Comparison of ENCODE assay signal across 1 cellular context in the genomic region with DNA sequence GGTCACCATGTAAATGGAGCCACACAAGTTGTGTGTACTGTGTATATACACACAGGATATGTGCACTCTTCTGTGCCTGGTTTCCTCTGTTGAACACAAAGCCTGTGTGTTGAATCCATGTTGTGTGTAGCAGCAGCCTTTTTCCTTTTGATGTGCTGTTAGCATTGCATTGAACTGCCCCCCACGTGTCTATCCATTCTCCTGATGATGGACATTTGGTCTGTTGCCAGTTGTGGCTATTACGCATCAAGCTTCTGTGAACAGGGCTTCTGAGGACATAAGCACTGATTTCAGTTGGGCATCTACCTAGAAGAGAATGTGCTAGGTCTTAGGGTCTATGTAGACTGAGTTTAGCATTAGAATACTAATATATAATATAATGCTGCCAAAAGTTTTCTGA.
TF ChIP-seq lines count a peak whose summit lies in the region.

No MANE protein-coding gene starts in this region.

TF ChIP-seq in K562, 482 proteins besides CTCF, POLR2A, EP300 and RAD21 (continued from another document):
- TF ChIP-seq ZBTB43 (CRISPR knock-in tag; IDR thresholded peaks at IDR 0.05): no peak
- TF ChIP-seq ATF1 (CRISPR knock-in tag; IDR thresholded peaks at IDR 0.05): no peak
- TF ChIP-seq ATF1 (tag; IDR thresholded peaks at IDR 0.05): peak; percentile 24; the same call in 1 of the 2 replicates
- TF ChIP-seq ARID2 (IDR thresholded peaks at IDR 0.05): no peak
- TF ChIP-seq LEF1 (IDR thresholded peaks at IDR 0.05): peak; percentile 84
- TF ChIP-seq CXXC5 (CRISPR knock-in tag; IDR thresholded peaks at IDR 0.05): peak; percentile 44
- peak; percentile 31 for TF ChIP-seq FOSL1 (tag; conservative IDR thresholded peaks at IDR 0.05)
- TF ChIP-seq FUS (optimal IDR thresholded peaks at IDR 0.05; ENCODE audit: low read depth, low read length): no peak
- no peak for TF ChIP-seq THAP7 (CRISPR knock-in tag; IDR thresholded peaks at IDR 0.05)
- TF ChIP-seq, protein P1, sequence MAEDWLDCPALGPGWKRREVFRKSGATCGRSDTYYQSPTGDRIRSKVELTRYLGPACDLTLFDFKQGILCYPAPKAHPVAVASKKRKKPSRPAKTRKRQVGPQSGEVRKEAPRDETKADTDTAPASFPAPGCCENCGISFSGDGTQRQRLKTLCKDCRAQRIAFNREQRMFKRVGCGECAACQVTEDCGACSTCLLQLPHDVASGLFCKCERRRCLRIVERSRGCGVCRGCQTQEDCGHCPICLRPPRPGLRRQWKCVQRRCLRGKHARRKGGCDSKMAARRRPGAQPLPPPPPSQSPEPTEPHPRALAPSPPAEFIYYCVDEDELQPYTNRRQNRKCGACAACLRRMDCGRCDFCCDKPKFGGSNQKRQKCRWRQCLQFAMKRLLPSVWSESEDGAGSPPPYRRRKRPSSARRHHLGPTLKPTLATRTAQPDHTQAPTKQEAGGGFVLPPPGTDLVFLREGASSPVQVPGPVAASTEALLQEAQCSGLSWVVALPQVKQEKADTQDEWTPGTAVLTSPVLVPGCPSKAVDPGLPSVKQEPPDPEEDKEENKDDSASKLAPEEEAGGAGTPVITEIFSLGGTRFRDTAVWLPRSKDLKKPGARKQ (CRISPR knock-in tag; IDR thresholded peaks at IDR 0.05): 0 out of 2 replicates have a peak, but pooled peaks have one; percentile 70
- TF ChIP-seq ZNF79 (CRISPR knock-in tag; IDR thresholded peaks at IDR 0.05; ENCODE audit: low read depth): no peak
- no peak for TF ChIP-seq ZBTB8A (IDR thresholded peaks at IDR 0.05; ENCODE audit: partially characterized antibody)
- no peak for TF ChIP-seq HES1 (IDR thresholded peaks at IDR 0.05; ENCODE audit: low read depth)
- peak; percentile 61; the same call in 1 of the 2 replicates for TF ChIP-seq MGA (IDR thresholded peaks at IDR 0.05)
- peak; percentile 31; the same call in 1 of the 2 replicates for TF ChIP-seq ATF3 (IDR thresholded peaks at IDR 0.05)
- no peak for TF ChIP-seq ATF3 (CRISPR knock-in tag; conservative IDR thresholded peaks at IDR 0.05)
- TF ChIP-seq CBFA2T3 (IDR thresholded peaks at IDR 0.05): peak; percentile 30; the same call in 1 of the 2 replicates
- TF ChIP-seq FOS (IDR thresholded peaks at IDR 0.05; ENCODE audit: extremely low read depth, insufficient read length): no peak
- no peak for TF ChIP-seq ZNF551 (CRISPR knock-in tag; IDR thresholded peaks at IDR 0.05)
- TF ChIP-seq CBFB (CRISPR knock-in tag; IDR thresholded peaks at IDR 0.05): no peak
- TF ChIP-seq ZNF24 (IDR thresholded peaks at IDR 0.05): no peak
- TF ChIP-seq NCOA6 (IDR thresholded peaks at IDR 0.05): no peak
- no peak for TF ChIP-seq POLR2AphosphoS2 (IDR thresholded peaks at IDR 0.05; ENCODE audit: low read length)
- TF ChIP-seq CEBPG (CRISPR knock-in tag; IDR thresholded peaks at IDR 0.05): peak; percentile 64
- TF ChIP-seq CEBPG (tag; conservative IDR thresholded peaks at IDR 0.05 in 1 of 2, IDR thresholded peaks at IDR 0.05 in 1 of 2): no peak
- peak; percentile 90 to 92 for TF ChIP-seq KDM1A (IDR thresholded peaks at IDR 0.05)
- TF ChIP-seq RCOR1 (IDR thresholded peaks at IDR 0.05; ENCODE audit: borderline replicate concordance in 1 of 2, low read depth in 2 of 2, low read length in 2 of 2): peak in 1 of 2 experiments; percentile 85; a peak in 2 of 4 replicates
